21 cellular contexts compared by ENCODE assay signal in the genomic region with DNA sequence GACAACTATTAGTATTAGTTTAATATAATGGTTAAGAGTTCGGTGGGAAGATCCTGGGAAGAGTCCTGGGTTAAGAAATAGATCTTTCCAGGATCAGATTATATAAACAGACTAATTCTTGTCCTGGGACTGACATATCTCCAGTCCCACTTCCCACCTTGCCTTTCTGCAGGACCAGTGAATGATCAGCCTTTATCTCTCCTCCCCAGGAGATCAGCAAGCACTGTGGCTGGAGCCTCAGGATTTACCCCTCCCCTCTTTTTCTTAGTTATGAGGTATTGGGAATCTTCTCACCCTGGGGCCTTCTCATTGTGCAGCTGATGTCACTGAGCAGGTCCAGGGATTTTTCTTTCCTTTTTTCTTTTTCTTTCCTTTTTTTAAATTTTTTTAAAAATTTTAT.
"Had no signal": no experiment of that assay in that cellular context is flagged by ENCODE, and none has a peak within 500 bp of the region (broad histone marks: within the 10 kb centered on the region; RNA-seq: fewer than 3 reads in every experiment).

No MANE protein-coding gene starts in this region.

- DNase-seq: Karpas-422, KG1, MG63, NCI-H1092, NCI-H1105 treated with DMSO at 0.1 percent for 48 hours, NCI-H1417 treated with DMSO at 0.1 percent for 48 hours, NCI-H146, NCI-H1694 treated with DMSO at 0.1 percent for 48 hours, NCI-H1930, NCI-H2081, NCI-H2107, NCI-H2227 treated with DMSO at 0.1 percent for 48 hours, NCI-H524, NCI-H69, NCI-H774, Right ventricle myocardium superior, RPMI8226, SIG-M5 had no signal

- H3K9me3 ChIP-seq: MG63, SJSA1 had no signal

- H3K27ac ChIP-seq: SJSA1, SK-N-MC had no signal

- H3K4me3 ChIP-seq: MG63, SJSA1, SK-N-MC had no signal

- H3K27me3 ChIP-seq: MG63, SJSA1 had no signal

- FAIRE-seq: RCC 7860 had no signal

- H3K36me3 ChIP-seq: MG63, SJSA1 had no signal
